Comparison of ENCODE assay signal across 16 cellular contexts in the genomic region with DNA sequence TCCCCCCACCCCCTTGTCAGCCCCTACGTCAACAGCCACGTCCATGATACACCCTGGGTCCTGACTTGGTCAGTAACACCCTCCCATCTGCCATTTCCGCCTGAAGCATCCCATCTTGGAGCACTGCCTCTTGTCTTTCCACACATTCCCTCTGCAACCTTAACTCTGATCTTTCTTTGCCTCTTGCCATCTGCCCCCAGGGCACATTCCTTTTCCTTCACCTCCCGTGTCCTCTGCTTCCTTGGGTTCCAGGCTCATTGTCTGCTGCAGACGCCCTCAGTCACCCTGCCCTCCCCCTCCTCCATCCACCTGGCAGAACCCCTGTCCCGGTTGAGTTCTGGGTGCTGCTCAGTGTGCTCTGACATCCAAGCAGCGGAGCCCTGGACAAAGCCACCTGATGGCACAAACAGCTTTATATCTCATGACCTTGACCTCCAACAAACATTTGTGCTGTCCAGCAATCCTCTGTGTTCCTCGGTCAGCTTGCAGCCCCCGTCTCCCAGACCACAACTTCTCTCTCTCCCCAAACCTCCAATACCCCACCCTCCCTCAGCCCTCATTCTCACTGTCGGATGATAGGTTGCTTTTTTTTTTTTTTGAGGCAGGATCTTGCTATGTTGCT.
DNase-seq lines count a peak whose midpoint lies in the region; ATAC-seq, FAIRE-seq and TF ChIP-seq lines count a peak whose summit lies in the region.
"Had no signal": no experiment of that assay in that cellular context is flagged by ENCODE, and none has a peak within 500 bp of the region (broad histone marks: within the 10 kb centered on the region; RNA-seq: fewer than 3 reads in every experiment).

No MANE protein-coding gene starts in this region.

- H3K4me3 ChIP-seq in RWPE2 (ENCODE audit: severe bottlenecking) (no peak overlapping the region), keratinocyte (ENCODE audit: control insufficient read depth in 2 of 3, extremely low read depth in 1 of 3, insufficient read depth in 2 of 3, low read depth in 1 of 3, low read length in 3 of 3) (no peak overlapping the region)
- H3K4me3 ChIP-seq: SJCRH30, thoracic aorta had no signal

- H3K4me3 Mint-ChIP-seq in type B pancreatic cell, result no peak overlapping the region
- H3K4me3 Mint-ChIP-seq in activated T-cell treated with anti-CD3 and anti-CD28 coated beads, Interleukin-2, amount 50 U/mL, for 72 hours, result no peak overlapping the region
- H3K4me3 Mint-ChIP-seq: natural killer cell had no signal

- peaks cover 32% of the 10 kb centered on the region for H3K4me1 ChIP-seq in RWPE2 (ENCODE audit: insufficient read depth, poor library complexity, severe bottlenecking)
- peaks cover 30% of the 10 kb centered on the region for H3K4me1 ChIP-seq in keratinocyte (ENCODE audit: control insufficient read depth, extremely low read depth, insufficient read depth, low read length)
- H3K4me1 ChIP-seq: SJCRH30 had no signal

- H3K27ac Mint-ChIP-seq in type B pancreatic cell, result peak overlapping the region; percentile 53
- no peak overlapping the region for H3K27ac Mint-ChIP-seq in activated T-cell treated with anti-CD3 and anti-CD28 coated beads, Interleukin-2, amount 50 U/mL, for 72 hours
- H3K27ac Mint-ChIP-seq: activated T-helper 2 cell treated with anti-CD3 and anti-CD28 coated beads, Interferon-gamma antibody, Interleukin-2, Interleukin-4, amounts not matched to agents 10 μg/mL and 5 μg/mL and 100 μg/mL, durations not matched to agents 14 hours and 24 hours and 36 hours; natural killer cell had no signal

- no peaks in the 10 kb centered on the region for H3K9me1 ChIP-seq in keratinocyte (ENCODE audit: control insufficient read depth, extremely low read depth, insufficient read depth, low read length)

- ATAC-seq in RWPE2 (ENCODE audit: low read depth), result peak; percentile 8; the same call in 1 of the 3 replicates
- no peak for ATAC-seq in activated T-cell treated with anti-CD3 and anti-CD28 coated beads, Interleukin-2, amount 50 U/mL, for 72 hours (replicated peaks in 1 of 2)
- no peak for ATAC-seq in GM21367 (IDR thresholded peaks at IDR 0.05; ENCODE audit: unreplicated experiment)
- ATAC-seq: natural killer cell had no signal

- H3K4me2 ChIP-seq in keratinocyte (ENCODE audit: control insufficient read depth, extremely low read depth, insufficient read depth, low read depth, low read length), result no peak overlapping the region

- dilution Hi-C loops in keratinocyte (cut with MboI; ENCODE audit: extremely low pct_ligation_motif_present, low sequenced_read_pairs), result no loop called here

- peak; percentile 24 for DNase-seq in activated effector memory CD4-positive, alpha-beta T cell treated with anti-CD3 and anti-CD28 coated beads, Interleukin-2, amount 50 U/mL, for 16 hours
- no peak for DNase-seq in activated effector memory CD4-positive, alpha-beta T cell treated with Interleukin-2 at 50 U/mL for 16 hours
- peak; percentile 66 for DNase-seq in RWPE2 (ENCODE audit: low spot score)
- DNase-seq in keratinocyte (ENCODE audit: low read depth, low spot score), result no peak
- no peak for DNase-seq in type B pancreatic cell (ENCODE audit: extremely low spot score, unreplicated experiment)
- no peak for DNase-seq in activated T-cell treated with anti-CD3 and anti-CD28 coated beads, Interleukin-2, amount 50 U/mL, for 72 hours
- DNase-seq in NCI-H1092 (lab: John Stamatoyannopoulos, UW), result no peak
- DNase-seq: COR-L47, MM.1S, natural killer cell, SJCRH30, T1000 had no signal

- H3K27me3 ChIP-seq in RWPE2 (ENCODE audit: insufficient read depth, poor library complexity, severe bottlenecking), result no peaks in the 10 kb centered on the region
- no peaks in the 10 kb centered on the region for H3K27me3 ChIP-seq in keratinocyte (ENCODE audit: control insufficient read depth, extremely low read depth, insufficient read depth, low read length)

- H3K36me3 ChIP-seq in RWPE2 (ENCODE audit: low read depth) (no peaks in the 10 kb centered on the region), keratinocyte (ENCODE audit: control insufficient read depth in 2 of 2, extremely low read depth in 1 of 2, insufficient read depth in 2 of 2, low read length in 2 of 2) (no peaks in the 10 kb centered on the region)
- H3K36me3 ChIP-seq: SJCRH30, thoracic aorta had no signal

- no peaks in the 10 kb centered on the region for H3K79me2 ChIP-seq in keratinocyte (ENCODE audit: control insufficient read depth, insufficient read depth, low read length)

- H3K4me1 Mint-ChIP-seq in type B pancreatic cell (ENCODE audit: unreplicated experiment), result peaks cover 49% of the 10 kb centered on the region
- H3K4me1 Mint-ChIP-seq in activated T-cell treated with anti-CD3 and anti-CD28 coated beads, Interleukin-2, amount 50 U/mL, for 72 hours (ENCODE audit: low read depth), result peaks cover 17% of the 10 kb centered on the region

- H3K27ac ChIP-seq in RWPE2 (ENCODE audit: poor library complexity, severe bottlenecking) (peak overlapping the region; percentile 79), keratinocyte (ENCODE audit: control insufficient read depth, insufficient read depth, low read length) (no peak overlapping the region)
- H3K27ac ChIP-seq: SJCRH30, thoracic aorta had no signal

- no peaks in the 10 kb centered on the region for H3K9me3 Mint-ChIP-seq in type B pancreatic cell
- H3K9me3 Mint-ChIP-seq in activated T-cell treated with anti-CD3 and anti-CD28 coated beads, Interleukin-2, amount 50 U/mL, for 72 hours, result no peaks in the 10 kb centered on the region
- H3K9me3 Mint-ChIP-seq: activated T-helper 2 cell treated with anti-CD3 and anti-CD28 coated beads, Interferon-gamma antibody, Interleukin-2, Interleukin-4, amounts not matched to agents 10 μg/mL and 5 μg/mL and 100 μg/mL, durations not matched to agents 14 hours and 24 hours and 36 hours; natural killer cell had no signal

- H3K9ac ChIP-seq in keratinocyte (ENCODE audit: control insufficient read depth, extremely low read depth, insufficient read depth, low read length), result no peak overlapping the region

- peak; percentile 93 for FAIRE-seq in keratinocyte (lab: Jason Lieb, UNC)
- FAIRE-seq: GM18507 had no signal

- no peaks in the 10 kb centered on the region for H3K27me3 Mint-ChIP-seq in type B pancreatic cell
- H3K27me3 Mint-ChIP-seq in activated T-cell treated with anti-CD3 and anti-CD28 coated beads, Interleukin-2, amount 50 U/mL, for 72 hours (ENCODE audit: low read depth), result peaks cover 6% of the 10 kb centered on the region

- H2AFZ ChIP-seq in keratinocyte (ENCODE audit: control insufficient read depth, low read length), result no peak overlapping the region

- H3K9me3 ChIP-seq in RWPE2 (ENCODE audit: severe bottlenecking), result no peaks in the 10 kb centered on the region
- no peaks in the 10 kb centered on the region for H3K9me3 ChIP-seq in keratinocyte (ENCODE audit: control insufficient read depth, low read depth, low read length)
- H3K9me3 ChIP-seq: SJCRH30, thoracic aorta had no signal

- H3K36me3 Mint-ChIP-seq in type B pancreatic cell, result no peaks in the 10 kb centered on the region
- H3K36me3 Mint-ChIP-seq in activated T-cell treated with anti-CD3 and anti-CD28 coated beads, Interleukin-2, amount 50 U/mL, for 72 hours (ENCODE audit: insufficient read depth in 2 of 2), result no peaks in the 10 kb centered on the region
- H3K36me3 Mint-ChIP-seq: natural killer cell had no signal

- no peaks in the 10 kb centered on the region for H4K20me1 ChIP-seq in keratinocyte (ENCODE audit: control insufficient read depth, extremely low read depth, insufficient read depth, low read length)

- TF ChIP-seq CTCF in RWPE2 (IDR thresholded peaks at IDR 0.05; ENCODE audit: poor library complexity, severe bottlenecking) (no peak), keratinocyte (optimal IDR thresholded peaks at IDR 0.05 in 1 of 3, IDR thresholded peaks at IDR 0.05 in 1 of 3, conservative IDR thresholded peaks at IDR 0.05 in 1 of 3; ENCODE audit: extremely low read depth in 1 of 3, insufficient read depth in 2 of 3, low read length in 3 of 3) (no peak), type B pancreatic cell (conservative IDR thresholded peaks at IDR 0.05) (no peak)

Comparison
In these comparisons a context has a peak if more than half of its experiments do, and no peak if none do; other contexts are left out.
1. DNase-seq: peak in activated effector memory CD4-positive, alpha-beta T cell treated with anti-CD3 and anti-CD28 coated beads, Interleukin-2, amount 50 U/mL, for 16 hours (single experiment) and RWPE2 (single experiment); none in activated effector memory CD4-positive, alpha-beta T cell treated with Interleukin-2 at 50 U/mL for 16 hours (single experiment), keratinocyte (single experiment), type B pancreatic cell (single experiment), activated T-cell treated with anti-CD3 and anti-CD28 coated beads, Interleukin-2, amount 50 U/mL, for 72 hours (0 of 2) and NCI-H1092 (single experiment).